ENCODE assay signal across 7 cellular contexts in genomic region chr11:48006301-48006992, GRCh38. TPM values are rescaled to one million over a fixed set of nuclear protein-coding genes. Genes with fewer than 3 reads are reported as not detected.
DNase-seq lines count a peak whose midpoint lies in the region; ATAC-seq, FAIRE-seq and TF ChIP-seq lines count a peak whose summit lies in the region.

No MANE protein-coding gene starts in this region.

- peak overlapping the region; percentile 73 for H3K4me3 Mint-ChIP-seq in central memory CD8-positive, alpha-beta T cell

- no peaks in the 10 kb centered on the region for H3K9me3 Mint-ChIP-seq in central memory CD8-positive, alpha-beta T cell

- BruUV-seq in Panc1 (replicated peaks; lab: Mats Ljungman, UMichigan) = no TSS peak

- POLR2A ChIA-PET in Panc1 (lab: Charles Lee) = interaction anchor here (0.6 kb wide), 2 partner anchors 14 to 69 kb away, joined by 4 to 5 read pairs; no protein-coding TSS in a partner anchor

- in situ Hi-C loops in Panc1 (cut with HindIII; ENCODE audit: low pct_unique_long_range_greater_than_20kb, low sequenced_read_pairs) = no loop called here

- H3K27ac Mint-ChIP-seq in central memory CD8-positive, alpha-beta T cell (ENCODE audit: low read depth) = peak overlapping the region; percentile 93

- ATAC-seq in GM18867 (IDR thresholded peaks at IDR 0.05; ENCODE audit: unreplicated experiment) = peak; percentile 58
- peak; percentile 48 for ATAC-seq in HG02763 (IDR thresholded peaks at IDR 0.05; ENCODE audit: unreplicated experiment)
- ATAC-seq in Panc1 = peak; percentile 27; the same call in 1 of the 2 replicates
- no peak for ATAC-seq in central memory CD8-positive, alpha-beta T cell (replicated peaks; ENCODE audit: extremely low read depth, poor library complexity, severe bottlenecking)

- H3K4me3 ChIP-seq in Panc1 (ENCODE audit: low read depth in 2 of 2, low read length in 2 of 2) (no peak overlapping the region), rectal smooth muscle tissue (ENCODE audit: low read length) (no peak overlapping the region)

- H3K27me3 Mint-ChIP-seq in central memory CD8-positive, alpha-beta T cell = no peaks in the 10 kb centered on the region

- FAIRE-seq in D721Med (lab: Jason Lieb, UNC) = no peak

- peaks cover 39% of the 10 kb centered on the region for H3K4me1 ChIP-seq in Panc1 (ENCODE audit: control insufficient read depth, insufficient read depth, low read length)
- peaks cover 13% of the 10 kb centered on the region for H3K4me1 ChIP-seq in rectal smooth muscle tissue (ENCODE audit: control insufficient read depth, insufficient read depth, low read length)

- no peak overlapping the region for H3K9ac ChIP-seq in rectal smooth muscle tissue (ENCODE audit: low read length)

- H3K27me3 ChIP-seq in Panc1 (ENCODE audit: control insufficient read depth, insufficient read depth, low read length) (no peaks in the 10 kb centered on the region), rectal smooth muscle tissue (ENCODE audit: control insufficient read depth, insufficient read depth, low read length) (no peaks in the 10 kb centered on the region)

- peaks cover 12% of the 10 kb centered on the region for H3K36me3 Mint-ChIP-seq in central memory CD8-positive, alpha-beta T cell (ENCODE audit: insufficient read depth)

- peak overlapping the region; percentile 19; the same call in 1 of the 2 replicates for H3K27ac ChIP-seq in Panc1 (ENCODE audit: low read length)
- H3K27ac ChIP-seq in rectal smooth muscle tissue (ENCODE audit: low read depth, low read length) = peak overlapping the region; percentile 44

- no peak for DNase-seq in Panc1 (ENCODE audit: low read depth, low spot score)
- DNase-seq in central memory CD8-positive, alpha-beta T cell (ENCODE audit: low spot score in 2 of 2) = no peak
- DNase-seq in 8988T = no peak
- no peak for DNase-seq in D721Med (ENCODE audit: insufficient read length, low spot score)

- no peaks in the 10 kb centered on the region for H3K36me3 ChIP-seq in Panc1 (ENCODE audit: control insufficient read depth, insufficient read depth, low read length)
- no peaks in the 10 kb centered on the region for H3K36me3 ChIP-seq in rectal smooth muscle tissue (ENCODE audit: control insufficient read depth, insufficient read depth, low read length)

- no peaks in the 10 kb centered on the region for H3K9me3 ChIP-seq in Panc1 (ENCODE audit: control insufficient read depth, insufficient read depth, low read depth, low read length)

- peaks cover 63% of the 10 kb centered on the region for H3K4me1 Mint-ChIP-seq in central memory CD8-positive, alpha-beta T cell

- intact Hi-C loops in Panc1 (cut with micrococcal nuclease; ENCODE audit: unreplicated experiment) = no loop called here

- no peak for TF ChIP-seq CTCF in Panc1 (IDR thresholded peaks at IDR 0.05)
- TF ChIP-seq CTCF in D721Med (IDR thresholded peaks at IDR 0.05; ENCODE audit: insufficient read depth, missing control alignments) = no peak

- CTCF ChIA-PET in Panc1 (lab: Charles Lee) = no interaction called here

RNA-seq across cellular contexts. Expression of gene PTPRJ, which starts 26.1 kb away (rescaled TPM):
- 73.6 TPM for total RNA-seq in Panc1 (2021; ENCODE audit: unreplicated experiment)
- 22.0 TPM for polyA plus RNA-seq in Panc1 (2012; ENCODE audit: insufficient read length)
